In genomic region chr19:45899919-45900589, GRCh38 we compare ENCODE assay signal across 3 cellular contexts.
TF ChIP-seq lines count a peak whose summit lies in the region.

No MANE protein-coding gene starts in this region.

TF ChIP-seq in SK-N-SH, 30 proteins besides CTCF, POLR2A, EP300 and RAD21:
- TF ChIP-seq, protein P1, sequence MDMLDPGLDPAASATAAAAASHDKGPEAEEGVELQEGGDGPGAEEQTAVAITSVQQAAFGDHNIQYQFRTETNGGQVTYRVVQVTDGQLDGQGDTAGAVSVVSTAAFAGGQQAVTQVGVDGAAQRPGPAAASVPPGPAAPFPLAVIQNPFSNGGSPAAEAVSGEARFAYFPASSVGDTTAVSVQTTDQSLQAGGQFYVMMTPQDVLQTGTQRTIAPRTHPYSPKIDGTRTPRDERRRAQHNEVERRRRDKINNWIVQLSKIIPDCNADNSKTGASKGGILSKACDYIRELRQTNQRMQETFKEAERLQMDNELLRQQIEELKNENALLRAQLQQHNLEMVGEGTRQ (IDR thresholded peaks at IDR 0.05; ENCODE audit: borderline replicate concordance, low read depth, low read length), result no peak

TF ChIP-seq in SK-N-SH treated with all-trans-retinoic acid at 6 μM for 48 hours, 23 proteins besides CTCF, POLR2A, EP300 and RAD21:
- TF ChIP-seq CSRNP3 (CRISPR knock-in tag; IDR thresholded peaks at IDR 0.05) (no peak), ZNF8 (CRISPR knock-in tag; IDR thresholded peaks at IDR 0.05) (no peak), ZC3H10 (CRISPR knock-in tag; IDR thresholded peaks at IDR 0.05) (no peak), ARNTL (CRISPR knock-in tag; IDR thresholded peaks at IDR 0.05; ENCODE audit: borderline replicate concordance, low read depth) (no peak)
TF ChIP-seq in SK-N-SH treated with all-trans-retinoic acid at 6 μM for 48 hours: peak in this region for 0.

TF ChIP-seq in K562, 482 proteins besides CTCF, POLR2A, EP300 and RAD21:
- TF ChIP-seq BCOR (IDR thresholded peaks at IDR 0.05) (peak; percentile 96), BRD9 (IDR thresholded peaks at IDR 0.05; ENCODE audit: low read depth, partially characterized antibody) (peak; percentile 52), CEBPB (tag; IDR thresholded peaks at IDR 0.05) (no peak), KDM4B (IDR thresholded peaks at IDR 0.05; ENCODE audit: borderline replicate concordance in 2 of 2, low read depth in 1 of 2) (no peak), CBX3 (IDR thresholded peaks at IDR 0.05; ENCODE audit: borderline replicate concordance in 1 of 2, low read length in 2 of 2) (peak in 1 of 2 experiments; percentile 19; a peak in 2 of 3 replicates), RBM25 (IDR thresholded peaks at IDR 0.05; ENCODE audit: low read depth, low read length, severe bottlenecking) (peak; percentile 99), FOXM1 (IDR thresholded peaks at IDR 0.05; ENCODE audit: low read depth) (no peak), FOXM1 (CRISPR knock-in tag; IDR thresholded peaks at IDR 0.05; ENCODE audit: low read depth) (no peak), ZNF507 (tag; conservative IDR thresholded peaks at IDR 0.05) (no peak), NR2C2 (CRISPR knock-in tag; IDR thresholded peaks at IDR 0.05) (no peak), NR2C2 (tag; IDR thresholded peaks at IDR 0.05) (no peak), ADNP (tag; IDR thresholded peaks at IDR 0.05) (peak; percentile 43; the same call in 1 of the 2 replicates), TEAD2 (tag; IDR thresholded peaks at IDR 0.05) (no peak), HDAC2 (IDR thresholded peaks at IDR 0.05) (peak; percentile 54; the same call in 1 of the 2 replicates), ZNF655 (CRISPR knock-in tag; IDR thresholded peaks at IDR 0.05) (no peak), ZNF57 (CRISPR knock-in tag; IDR thresholded peaks at IDR 0.05) (no peak), ZBTB17 (CRISPR knock-in tag; IDR thresholded peaks at IDR 0.05) (no peak), ZNF253 (CRISPR knock-in tag; conservative IDR thresholded peaks at IDR 0.05) (no peak), ZFP36 (IDR thresholded peaks at IDR 0.05; ENCODE audit: low read depth, low read length, partially characterized antibody) (peak; percentile 96), SMARCA5 (IDR thresholded peaks at IDR 0.05) (peak; percentile 91), PTBP1 (IDR thresholded peaks at IDR 0.05; ENCODE audit: low read depth, low read length) (peak; percentile 57; the same call in 1 of the 2 replicates), KDM1A (IDR thresholded peaks at IDR 0.05) (peak; percentile 84 to 87)
- TF ChIP-seq, protein P2, sequence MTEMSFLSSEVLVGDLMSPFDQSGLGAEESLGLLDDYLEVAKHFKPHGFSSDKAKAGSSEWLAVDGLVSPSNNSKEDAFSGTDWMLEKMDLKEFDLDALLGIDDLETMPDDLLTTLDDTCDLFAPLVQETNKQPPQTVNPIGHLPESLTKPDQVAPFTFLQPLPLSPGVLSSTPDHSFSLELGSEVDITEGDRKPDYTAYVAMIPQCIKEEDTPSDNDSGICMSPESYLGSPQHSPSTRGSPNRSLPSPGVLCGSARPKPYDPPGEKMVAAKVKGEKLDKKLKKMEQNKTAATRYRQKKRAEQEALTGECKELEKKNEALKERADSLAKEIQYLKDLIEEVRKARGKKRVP (CRISPR knock-in tag; IDR thresholded peaks at IDR 0.05), result no peak
- TF ChIP-seq, protein P3, sequence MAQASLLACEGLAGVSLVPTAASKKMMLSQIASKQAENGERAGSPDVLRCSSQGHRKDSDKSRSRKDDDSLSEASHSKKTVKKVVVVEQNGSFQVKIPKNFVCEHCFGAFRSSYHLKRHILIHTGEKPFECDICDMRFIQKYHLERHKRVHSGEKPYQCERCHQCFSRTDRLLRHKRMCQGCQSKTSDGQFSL (CRISPR knock-in tag; IDR thresholded peaks at IDR 0.05), result peak; percentile 80; the same call in 1 of the 2 replicates
- TF ChIP-seq, protein P3 (tag; IDR thresholded peaks at IDR 0.05), result peak in 1 of 2 experiments; percentile 54; a peak in 1 of 4 replicates
